In genomic region chr4:6974138-6974848, GRCh38 we compare ENCODE assay signal across 8 cellular contexts.
A peak's percentile ranks its signal among the peaks of the same experiment; 100 is the strongest.
DNase-seq lines count a peak whose midpoint lies in the region; ATAC-seq and TF ChIP-seq lines count a peak whose summit lies in the region.

No MANE protein-coding gene starts in this region.

- H3K4me1 ChIP-seq in HUES64 (ENCODE audit: insufficient read depth, low read length) (peaks cover 26% of the 10 kb centered on the region), SJSA1 (replicated peaks) (no peaks in the 10 kb centered on the region), tibial nerve (peaks cover 0 to 29% (median 8%) of the 10 kb centered on the region in 4 donors)

- H3K27ac ChIP-seq in AG04450 (ENCODE audit: low read depth, low read length) (no peak overlapping the region), HUES64 (ENCODE audit: low read depth, low read length) (peak overlapping the region; percentile 42; the same call in 1 of the 2 replicates), SJSA1 (no peak overlapping the region), tibial nerve (peak overlapping the region in 2 of 4 donors; percentile 37 to 47)

- H3K9me3 ChIP-seq in AG04450 (ENCODE audit: control insufficient read depth, insufficient read depth, low read length) (no peaks in the 10 kb centered on the region), HUES64 (ENCODE audit: insufficient read depth, low read depth, low read length) (peaks cover 4% of the 10 kb centered on the region; the same call in 1 of the 2 replicates), SJSA1 (replicated peaks) (no peaks in the 10 kb centered on the region), tibial nerve (no peaks in the 10 kb centered on the region)

- TF ChIP-seq CTCF in AG04450 (IDR thresholded peaks at IDR 0.05; ENCODE audit: low read depth, low read length) (peak; percentile 99), GM13976 (IDR thresholded peaks at IDR 0.05; ENCODE audit: borderline replicate concordance, control extremely low read depth, extremely low read depth, insufficient read depth, missing control alignments) (peak; percentile 73), omental fat pad (IDR thresholded peaks at IDR 0.05) (peak in 2 of 3 donors; percentile 58 to 85), tibial nerve (IDR thresholded peaks at IDR 0.05) (peak; percentile 91 to 98 (median 97))

- TF ChIP-seq EP300 in tibial nerve (IDR thresholded peaks at IDR 0.05): peak in 1 of 2 donors; percentile 75

- ATAC-seq in omental fat pad (ENCODE audit: low FRiP score): peak; percentile 95

- H3K36me3 ChIP-seq in HUES64 (ENCODE audit: insufficient read depth, low read length): no peaks in the 10 kb centered on the region
- H3K36me3 ChIP-seq in SJSA1: no peaks in the 10 kb centered on the region
- H3K36me3 ChIP-seq in tibial nerve: peaks cover 0 to 4% (median 0%) of the 10 kb centered on the region in 3 donors

- H3K27me3 ChIP-seq in AG04450 (ENCODE audit: control insufficient read depth, insufficient read depth, low read length) (no peaks in the 10 kb centered on the region), HUES64 (ENCODE audit: insufficient read depth, low read length) (no peaks in the 10 kb centered on the region), SJSA1 (replicated peaks) (no peaks in the 10 kb centered on the region), tibial nerve (no peaks in the 10 kb centered on the region)

- H3K4me3 ChIP-seq in AG04450 (ENCODE audit: low read depth, low read length) (no peak overlapping the region), HUES64 (ENCODE audit: low read length) (no peak overlapping the region), SJSA1 (no peak overlapping the region), tibial nerve (no peak overlapping the region)

- 35% methylated on average over 5 of the region's 7 CpGs for WGBS in HUES64
- 29% methylated on average over 7 of the region's 7 CpGs for WGBS in tibial nerve, 2 donors

- POLR2A ChIA-PET in AG04450 (lab: Yijun Ruan, JAX): interaction anchor here (0.6 to 1.3 kb wide), 2 partner anchors 13 to 94 kb away, joined by 3 to 9 read pairs; partner anchors contain the start of gene GRPEL1

- CTCF ChIA-PET in AG04450 (lab: Charles Lee): interaction anchor here (0.6 to 3.0 kb wide), 47 partner anchors 9 to 746 kb away, joined by 3 to 44 read pairs (median 4); partner anchors contain the start of genes GRPEL1 and TADA2B

- no peak for TF ChIP-seq POLR2A in tibial nerve (IDR thresholded peaks at IDR 0.05)

- DNase-seq in AG04450 (ENCODE audit: low read depth, low spot score): peak; percentile 67
- DNase-seq in GM13976 (ENCODE audit: low spot score): peak; percentile 78
- peak; percentile 30 to 70 for DNase-seq in SJSA1 (ENCODE audit: low read depth in 1 of 2, low spot score in 2 of 2)
- DNase-seq in activated effector memory CD4-positive, alpha-beta T cell treated with anti-CD3 and anti-CD28 coated beads, Interleukin-2, amount 50 U/mL, for 16 hours: peak; percentile 93
- peak; percentile 85 for DNase-seq in foreskin melanocyte
- peak; percentile 93 for DNase-seq in omental fat pad (ENCODE audit: low spot score)
- peak; percentile 78 to 95 for DNase-seq in tibial nerve (ENCODE audit: low spot score in 2 of 2)

- in situ Hi-C loops in GM13976 (cut with MboI; ENCODE audit: low sequenced_read_pairs, unreplicated experiment): no loop called here

- no peak overlapping the region for H3K9ac ChIP-seq in HUES64 (ENCODE audit: low read depth, low read length)
